1 cellular context compared by ENCODE assay signal in genomic region chr14:59463773-59464650, GRCh38.
TF ChIP-seq lines count a peak whose summit lies in the region.

No MANE protein-coding gene starts in this region.

TF ChIP-seq in WTC11, 78 proteins besides CTCF, POLR2A, EP300 and RAD21 (continued from another document):
- TF ChIP-seq HMGXB4 (CRISPR knock-in tag; IDR thresholded peaks at IDR 0.05) (peak; percentile 39; the same call in 1 of the 2 replicates), ETV6 (CRISPR knock-in tag; IDR thresholded peaks at IDR 0.05) (0 out of 2 replicates have a peak, but pooled peaks have one; percentile 57), IRF1 (CRISPR knock-in tag; IDR thresholded peaks at IDR 0.05) (0 out of 2 replicates have a peak, but pooled peaks have one; percentile 52), CREM (CRISPR knock-in tag; IDR thresholded peaks at IDR 0.05) (no peak)
